In genomic region chr2:121974919-121975654, GRCh38 we compare ENCODE assay signal across 8 cellular contexts.
A peak's percentile ranks its signal among the peaks of the same experiment; 100 is the strongest.
DNase-seq lines count a peak whose midpoint lies in the region; ATAC-seq and TF ChIP-seq lines count a peak whose summit lies in the region.
"Had no signal": no experiment of that assay in that cellular context is flagged by ENCODE, and none has a peak within 500 bp of the region (broad histone marks: within the 10 kb centered on the region; RNA-seq: fewer than 3 reads in every experiment).

No MANE protein-coding gene starts in this region.

- no peaks in the 10 kb centered on the region for H3K9me2 ChIP-seq in Loucy (replicated peaks; ENCODE audit: low read depth, low read length)

- H3K36me3 ChIP-seq in HEK293 (ENCODE audit: control insufficient read depth in 2 of 2, insufficient read depth in 1 of 2, low read length in 2 of 2): no peaks in the 10 kb centered on the region
- H3K36me3 ChIP-seq in Loucy (ENCODE audit: insufficient read depth, low read length): no peaks in the 10 kb centered on the region
- no peaks in the 10 kb centered on the region for H3K36me3 ChIP-seq in RWPE2 (ENCODE audit: low read depth)

- H3K27me3 Mint-ChIP-seq in activated naive CD8-positive, alpha-beta T cell: no peaks in the 10 kb centered on the region

- no peaks in the 10 kb centered on the region for H3K4me1 Mint-ChIP-seq in activated naive CD8-positive, alpha-beta T cell (ENCODE audit: low read depth)

- H3F3A ChIP-seq in Loucy (ENCODE audit: low read depth): no peaks in the 10 kb centered on the region

- peak overlapping the region; percentile 70 for H3K4me2 ChIP-seq in Loucy (ENCODE audit: low read depth, low read length, poor library complexity, severe bottlenecking)

- CTCF ChIA-PET in HEK293 (lab: Yijun Ruan, JAX): interaction anchor here (0.5 to 1.6 kb wide), 9 partner anchors 57 to 1334 kb away, joined by 3 to 6 read pairs (median 3); no protein-coding TSS in a partner anchor

- H3K27ac ChIP-seq in HEK293 (ENCODE audit: extremely low read depth, low read depth, low read length) (no peak overlapping the region), RWPE2 (ENCODE audit: poor library complexity, severe bottlenecking) (no peak overlapping the region)

- TF ChIP-seq CTCF in GM12873 (IDR thresholded peaks at IDR 0.05; ENCODE audit: insufficient read depth, low read depth, low read length, missing control alignments): peak; percentile 64
- peak; percentile 86 for TF ChIP-seq CTCF in HEK293 (tag by site-specific recombination; IDR thresholded peaks at IDR 0.05)
- TF ChIP-seq CTCF in Loucy (conservative IDR thresholded peaks at IDR 0.05; ENCODE audit: low read length): peak; percentile 79
- peak; percentile 78 for TF ChIP-seq CTCF in RWPE2 (IDR thresholded peaks at IDR 0.05; ENCODE audit: poor library complexity, severe bottlenecking)

- H3K4me3 ChIP-seq in HEK293 (ENCODE audit: low read depth, low read length) (no peak overlapping the region), Loucy (ENCODE audit: low read length, poor library complexity, severe bottlenecking) (peak overlapping the region; percentile 59), RWPE2 (ENCODE audit: severe bottlenecking) (peak overlapping the region; percentile 13)

- H3K79me2 ChIP-seq in Loucy (ENCODE audit: insufficient read depth, low read length): no peaks in the 10 kb centered on the region

- H3K27me3 ChIP-seq in Loucy (ENCODE audit: insufficient read depth, low read length, poor library complexity, severe bottlenecking) (no peaks in the 10 kb centered on the region), RWPE2 (ENCODE audit: insufficient read depth, poor library complexity, severe bottlenecking) (no peaks in the 10 kb centered on the region)

- H3K27ac Mint-ChIP-seq in activated naive CD8-positive, alpha-beta T cell: no peak overlapping the region
- H3K27ac Mint-ChIP-seq: stimulated activated naive CD8-positive, alpha-beta T cell treated with anti-CD3 and anti-CD28 coated beads, Interleukin-15, Interleukin-2, amounts not matched to agents 100 ng/mL and 50 ng/mL, for 24 hours had no signal

- no peaks in the 10 kb centered on the region for H3K9me3 ChIP-seq in HEK293 (ENCODE audit: control insufficient read depth, insufficient read depth, low read depth, low read length)
- no peaks in the 10 kb centered on the region for H3K9me3 ChIP-seq in Loucy (ENCODE audit: insufficient read depth, low read depth, low read length)
- no peaks in the 10 kb centered on the region for H3K9me3 ChIP-seq in RWPE2 (ENCODE audit: severe bottlenecking)

- peak overlapping the region; percentile 94 for H2AFZ ChIP-seq in Loucy (ENCODE audit: low read length)

- no peak for DNase-seq in RWPE2 (ENCODE audit: low spot score)
- DNase-seq in head of caudate nucleus: peak in 40 of 42 donors; percentile 7 to 79 (median 42)
- DNase-seq in pons (ENCODE audit: low spot score): peak; percentile 95

- POLR2A ChIA-PET in HEK293 (lab: Yijun Ruan, JAX): no interaction called here

- intact Hi-C loops in head of caudate nucleus (cut with DNase I): no loop called here

- H4K20me1 ChIP-seq in Loucy (ENCODE audit: insufficient read depth, low read length, poor library complexity, severe bottlenecking): no peaks in the 10 kb centered on the region

- ATAC-seq in RWPE2 (ENCODE audit: low read depth): peak; percentile 95

- peaks cover 15% of the 10 kb centered on the region for H3K4me1 ChIP-seq in HEK293 (ENCODE audit: control insufficient read depth, insufficient read depth, low read length)
- peaks cover 4% of the 10 kb centered on the region for H3K4me1 ChIP-seq in Loucy (ENCODE audit: insufficient read depth, low read length, poor library complexity, severe bottlenecking)
- no peaks in the 10 kb centered on the region for H3K4me1 ChIP-seq in RWPE2 (ENCODE audit: insufficient read depth, poor library complexity, severe bottlenecking)

- no peak overlapping the region for H3K9ac ChIP-seq in Loucy (ENCODE audit: low read depth, low read length, poor library complexity, severe bottlenecking)

- peak overlapping the region; percentile 79 for H3K4me3 Mint-ChIP-seq in activated naive CD8-positive, alpha-beta T cell
- H3K4me3 Mint-ChIP-seq: stimulated activated naive CD8-positive, alpha-beta T cell treated with anti-CD3 and anti-CD28 coated beads, Interleukin-15, Interleukin-2, amounts not matched to agents 100 ng/mL and 50 ng/mL, for 24 hours had no signal

- no peaks in the 10 kb centered on the region for H3K36me3 Mint-ChIP-seq in activated naive CD8-positive, alpha-beta T cell

- H3K9me3 Mint-ChIP-seq in activated naive CD8-positive, alpha-beta T cell (ENCODE audit: low read depth): no peaks in the 10 kb centered on the region
- H3K9me3 Mint-ChIP-seq: stimulated activated naive CD8-positive, alpha-beta T cell treated with anti-CD3 and anti-CD28 coated beads, Interleukin-15, Interleukin-2, amounts not matched to agents 100 ng/mL and 50 ng/mL, for 24 hours had no signal

TF ChIP-seq in HEK293, 187 proteins besides CTCF, POLR2A, EP300 and RAD21:
- peak; percentile 70 for TF ChIP-seq ZNF654 (tag by site-specific recombination; IDR thresholded peaks at IDR 0.05; ENCODE audit: low read depth)
- TF ChIP-seq, protein P1, sequence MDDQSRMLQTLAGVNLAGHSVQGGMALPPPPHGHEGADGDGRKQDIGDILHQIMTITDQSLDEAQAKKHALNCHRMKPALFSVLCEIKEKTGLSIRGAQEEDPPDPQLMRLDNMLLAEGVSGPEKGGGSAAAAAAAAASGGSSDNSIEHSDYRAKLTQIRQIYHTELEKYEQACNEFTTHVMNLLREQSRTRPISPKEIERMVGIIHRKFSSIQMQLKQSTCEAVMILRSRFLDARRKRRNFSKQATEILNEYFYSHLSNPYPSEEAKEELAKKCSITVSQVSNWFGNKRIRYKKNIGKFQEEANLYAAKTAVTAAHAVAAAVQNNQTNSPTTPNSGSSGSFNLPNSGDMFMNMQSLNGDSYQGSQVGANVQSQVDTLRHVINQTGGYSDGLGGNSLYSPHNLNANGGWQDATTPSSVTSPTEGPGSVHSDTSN (CRISPR knock-in tag; IDR thresholded peaks at IDR 0.05): no peak
- TF ChIP-seq, protein P2, sequence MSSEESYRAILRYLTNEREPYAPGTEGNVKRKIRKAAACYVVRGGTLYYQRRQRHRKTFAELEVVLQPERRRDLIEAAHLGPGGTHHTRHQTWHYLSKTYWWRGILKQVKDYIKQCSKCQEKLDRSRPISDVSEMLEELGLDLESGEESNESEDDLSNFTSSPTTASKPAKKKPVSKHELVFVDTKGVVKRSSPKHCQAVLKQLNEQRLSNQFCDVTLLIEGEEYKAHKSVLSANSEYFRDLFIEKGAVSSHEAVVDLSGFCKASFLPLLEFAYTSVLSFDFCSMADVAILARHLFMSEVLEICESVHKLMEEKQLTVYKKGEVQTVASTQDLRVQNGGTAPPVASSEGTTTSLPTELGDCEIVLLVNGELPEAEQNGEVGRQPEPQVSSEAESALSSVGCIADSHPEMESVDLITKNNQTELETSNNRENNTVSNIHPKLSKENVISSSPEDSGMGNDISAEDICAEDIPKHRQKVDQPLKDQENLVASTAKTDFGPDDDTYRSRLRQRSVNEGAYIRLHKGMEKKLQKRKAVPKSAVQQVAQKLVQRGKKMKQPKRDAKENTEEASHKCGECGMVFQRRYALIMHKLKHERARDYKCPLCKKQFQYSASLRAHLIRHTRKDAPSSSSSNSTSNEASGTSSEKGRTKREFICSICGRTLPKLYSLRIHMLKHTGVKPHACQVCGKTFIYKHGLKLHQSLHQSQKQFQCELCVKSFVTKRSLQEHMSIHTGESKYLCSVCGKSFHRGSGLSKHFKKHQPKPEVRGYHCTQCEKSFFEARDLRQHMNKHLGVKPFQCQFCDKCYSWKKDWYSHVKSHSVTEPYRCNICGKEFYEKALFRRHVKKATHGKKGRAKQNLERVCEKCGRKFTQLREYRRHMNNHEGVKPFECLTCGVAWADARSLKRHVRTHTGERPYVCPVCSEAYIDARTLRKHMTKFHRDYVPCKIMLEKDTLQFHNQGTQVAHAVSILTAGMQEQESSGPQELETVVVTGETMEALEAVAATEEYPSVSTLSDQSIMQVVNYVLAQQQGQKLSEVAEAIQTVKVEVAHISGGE (tag by site-specific recombination; conservative IDR thresholded peaks at IDR 0.05; ENCODE audit: low read depth): no peak
- TF ChIP-seq GLI2 (tag by site-specific recombination; IDR thresholded peaks at IDR 0.05; ENCODE audit: borderline replicate concordance, low read depth): no peak
- no peak for TF ChIP-seq ZNF211 (tag by site-specific recombination; IDR thresholded peaks at IDR 0.05; ENCODE audit: low read depth)
- peak; percentile 100 for TF ChIP-seq ZIC2 (tag by site-specific recombination; IDR thresholded peaks at IDR 0.05)
- peak; percentile 17; the same call in 1 of the 2 replicates for TF ChIP-seq TRIM28 (IDR thresholded peaks at IDR 0.05; ENCODE audit: borderline replicate concordance, low read length)
- TF ChIP-seq WT1 (tag by site-specific recombination; IDR thresholded peaks at IDR 0.05): peak; percentile 84
- TF ChIP-seq ZNF548 (tag by site-specific recombination; IDR thresholded peaks at IDR 0.05): peak; percentile 91
- no peak for TF ChIP-seq ZNF16 (tag by site-specific recombination; IDR thresholded peaks at IDR 0.05; ENCODE audit: low read depth)
- TF ChIP-seq, protein P3, sequence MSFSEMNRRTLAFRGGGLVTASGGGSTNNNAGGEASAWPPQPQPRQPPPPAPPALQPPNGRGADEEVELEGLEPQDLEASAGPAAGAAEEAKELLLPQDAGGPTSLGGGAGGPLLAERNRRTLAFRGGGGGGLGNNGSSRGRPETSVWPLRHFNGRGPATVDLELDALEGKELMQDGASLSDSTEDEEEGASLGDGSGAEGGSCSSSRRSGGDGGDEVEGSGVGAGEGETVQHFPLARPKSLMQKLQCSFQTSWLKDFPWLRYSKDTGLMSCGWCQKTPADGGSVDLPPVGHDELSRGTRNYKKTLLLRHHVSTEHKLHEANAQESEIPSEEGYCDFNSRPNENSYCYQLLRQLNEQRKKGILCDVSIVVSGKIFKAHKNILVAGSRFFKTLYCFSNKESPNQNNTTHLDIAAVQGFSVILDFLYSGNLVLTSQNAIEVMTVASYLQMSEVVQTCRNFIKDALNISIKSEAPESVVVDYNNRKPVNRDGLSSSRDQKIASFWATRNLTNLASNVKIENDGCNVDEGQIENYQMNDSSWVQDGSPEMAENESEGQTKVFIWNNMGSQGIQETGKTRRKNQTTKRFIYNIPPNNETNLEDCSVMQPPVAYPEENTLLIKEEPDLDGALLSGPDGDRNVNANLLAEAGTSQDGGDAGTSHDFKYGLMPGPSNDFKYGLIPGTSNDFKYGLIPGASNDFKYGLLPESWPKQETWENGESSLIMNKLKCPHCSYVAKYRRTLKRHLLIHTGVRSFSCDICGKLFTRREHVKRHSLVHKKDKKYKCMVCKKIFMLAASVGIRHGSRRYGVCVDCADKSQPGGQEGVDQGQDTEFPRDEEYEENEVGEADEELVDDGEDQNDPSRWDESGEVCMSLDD (tag by site-specific recombination; IDR thresholded peaks at IDR 0.05): no peak
- TF ChIP-seq GLIS1 (tag by site-specific recombination; IDR thresholded peaks at IDR 0.05): peak; percentile 77
